ENCODE assay signal across 10 cellular contexts in the genomic region with DNA sequence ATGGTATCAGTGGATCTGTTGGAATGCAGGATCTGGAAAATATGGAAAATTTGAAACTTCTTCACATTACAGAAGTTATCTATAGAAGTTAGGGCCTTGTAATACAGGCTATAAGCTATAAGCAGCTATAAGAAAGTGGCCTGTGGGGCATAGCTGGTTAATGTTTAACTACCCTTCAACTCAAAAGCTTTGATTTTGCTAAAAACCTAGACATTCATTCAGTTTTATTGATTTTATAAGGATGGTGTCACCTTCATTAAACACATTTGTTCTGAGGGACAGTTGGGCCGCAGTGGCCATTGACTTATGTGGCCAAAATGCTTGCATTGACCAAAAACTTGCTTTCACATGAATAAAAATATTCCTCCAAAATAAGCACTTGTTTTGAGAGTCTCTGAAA.
"Had no signal": no experiment of that assay in that cellular context is flagged by ENCODE, and none has a peak within 500 bp of the region (broad histone marks: within the 10 kb centered on the region; RNA-seq: fewer than 3 reads in every experiment).

No MANE protein-coding gene starts in this region.

- H3K36me3 ChIP-seq: HAP-1 had no signal

- H3K9ac ChIP-seq: GM23248 had no signal

- H2AFZ ChIP-seq: GM23248 had no signal

- ATAC-seq: HCT116, K562 had no signal

- H3K4me3 ChIP-seq: GM23248, HAP-1, K562 had no signal

- FAIRE-seq: K562 had no signal

- H3K9me3 ChIP-seq: HAP-1 had no signal

- H3K27ac ChIP-seq: GM23248, HL-60 had no signal

- DNase-seq: GM23248, GOT3, H7, HFFc6, IMR-90, KG1 had no signal
